11 cellular contexts compared by ENCODE assay signal in genomic region chr3:60579734-60580133, GRCh38.
DNase-seq lines count a peak whose midpoint lies in the region; ATAC-seq, FAIRE-seq and TF ChIP-seq lines count a peak whose summit lies in the region.
"Had no signal": no experiment of that assay in that cellular context is flagged by ENCODE, and none has a peak within 500 bp of the region (broad histone marks: within the 10 kb centered on the region; RNA-seq: fewer than 3 reads in every experiment).

No MANE protein-coding gene starts in this region.

- CTCF ChIA-PET in AG04450 (lab: Charles Lee), result no interaction called here

- no peak for TF ChIP-seq CTCF in AG04450 (IDR thresholded peaks at IDR 0.05; ENCODE audit: low read depth, low read length)
- TF ChIP-seq CTCF in astrocyte of the cerebellum (IDR thresholded peaks at IDR 0.05; ENCODE audit: low read depth, low read length, missing control alignments), result no peak

- no peaks in the 10 kb centered on the region for H3K9me3 ChIP-seq in AG04450 (ENCODE audit: control insufficient read depth, insufficient read depth, low read length)

- no peak overlapping the region for H3K27ac ChIP-seq in AG04450 (ENCODE audit: low read depth, low read length)
- H3K27ac ChIP-seq: C4-2B had no signal

- H3K27me3 ChIP-seq in AG04450 (ENCODE audit: control insufficient read depth, insufficient read depth, low read length), result no peaks in the 10 kb centered on the region

- no peak overlapping the region for H3K4me3 ChIP-seq in AG04450 (ENCODE audit: low read depth, low read length)
- no peak overlapping the region for H3K4me3 ChIP-seq in astrocyte of the cerebellum (ENCODE audit: low read depth, low read length)

- TF ChIP-seq POLR2A in H54 (IDR thresholded peaks at IDR 0.05; ENCODE audit: low read depth, low read length), result no peak

- no peak overlapping the region for H3K4me3 Mint-ChIP-seq in effector memory CD8-positive, alpha-beta T cell
- H3K4me3 Mint-ChIP-seq: activated T-cell treated with anti-CD3 and anti-CD28 coated beads, Interleukin-2, amount 50 U/mL, for 4 hours had no signal

- FAIRE-seq in H54 (lab: Jason Lieb, UNC), result peak; percentile 92

- no peak for ATAC-seq in effector memory CD8-positive, alpha-beta T cell (replicated peaks)
- no peak for ATAC-seq in GM18498 (IDR thresholded peaks at IDR 0.05; ENCODE audit: unreplicated experiment)
- ATAC-seq: activated T-cell treated with anti-CD3 and anti-CD28 coated beads, Interleukin-2, amount 50 U/mL, for 4 hours; left ventricle myocardium superior had no signal

- DNase-seq in AG04450 (ENCODE audit: low read depth, low spot score) (peak; percentile 61), H54 (ENCODE audit: insufficient read length, low spot score) (peak; percentile 6), astrocyte of the cerebellum (ENCODE audit: low read depth) (peak; percentile 86), islet precursor cell (peak; percentile 87), midbrain (lab: John Stamatoyannopoulos, UW) (no peak)
- no peak for DNase-seq in stimulated activated naive CD4-positive, alpha-beta T cell (lab: John Stamatoyannopoulos, UW)
- DNase-seq in effector memory CD8-positive, alpha-beta T cell, result no peak
- DNase-seq: activated T-cell treated with anti-CD3 and anti-CD28 coated beads, Interleukin-2, amount 50 U/mL, for 4 hours; left ventricle myocardium superior had no signal

- POLR2A ChIA-PET in AG04450 (lab: Yijun Ruan, JAX), result no interaction called here

- no peaks in the 10 kb centered on the region for H3K36me3 Mint-ChIP-seq in effector memory CD8-positive, alpha-beta T cell (ENCODE audit: insufficient read depth)

- in situ Hi-C loops in astrocyte of the cerebellum (cut with HindIII; ENCODE audit: low sequenced_read_pairs), result no loop called here

- H3K4me1 Mint-ChIP-seq in effector memory CD8-positive, alpha-beta T cell (ENCODE audit: low read depth in 2 of 2), result no peaks in the 10 kb centered on the region

- peaks cover 0 to 1% of the 10 kb centered on the region in 2 donors for H3K9me3 Mint-ChIP-seq in effector memory CD8-positive, alpha-beta T cell
- H3K9me3 Mint-ChIP-seq: activated T-cell treated with anti-CD3 and anti-CD28 coated beads, Interleukin-2, amount 50 U/mL, for 4 hours had no signal

- no peak overlapping the region for H3K27ac Mint-ChIP-seq in effector memory CD8-positive, alpha-beta T cell

- H3K27me3 Mint-ChIP-seq in effector memory CD8-positive, alpha-beta T cell, result peaks cover 0 to 14% of the 10 kb centered on the region in 2 donors

Comparison
In these comparisons a context has a peak if more than half of its experiments do, and no peak if none do; other contexts are left out.
1. DNase-seq: peak in AG04450 (single experiment), H54 (single experiment), astrocyte of the cerebellum (single experiment) and islet precursor cell (single experiment); none in midbrain (single experiment), stimulated activated naive CD4-positive, alpha-beta T cell (0 of 6) and effector memory CD8-positive, alpha-beta T cell (0 of 3).